Comparison of ENCODE assay signal across 12 cellular contexts in genomic region chr14:39762576-39763401, GRCh38.
A peak's percentile ranks its signal among the peaks of the same experiment; 100 is the strongest.
DNase-seq lines count a peak whose midpoint lies in the region; ATAC-seq and TF ChIP-seq lines count a peak whose summit lies in the region.
"Had no signal": no experiment of that assay in that cellular context is flagged by ENCODE, and none has a peak within 500 bp of the region (broad histone marks: within the 10 kb centered on the region; RNA-seq: fewer than 3 reads in every experiment).

No MANE protein-coding gene starts in this region.

- H3K79me2 ChIP-seq in mammary epithelial cell (ENCODE audit: insufficient read depth, low read length), result no peaks in the 10 kb centered on the region

- H3K27ac ChIP-seq in mammary epithelial cell (ENCODE audit: insufficient read depth, low read depth, low read length), result no peak overlapping the region
- H3K27ac ChIP-seq: gastroesophageal sphincter, HL-60, thoracic aorta had no signal

- H3K4me3 ChIP-seq in mammary epithelial cell (replicated peaks in 1 of 3; ENCODE audit: insufficient read depth in 1 of 3, low read depth in 2 of 3, low read length in 3 of 3), result no peak overlapping the region
- H3K4me3 ChIP-seq: gastroesophageal sphincter, thoracic aorta had no signal

- POLR2A ChIA-PET in MCF 10A (lab: Yijun Ruan, JAX) (no interaction called here), T-cell (lab: Charles Lee) (no interaction called here), HEK293T (lab: Yijun Ruan, JAX) (no interaction called here)

- H3K4me2 ChIP-seq in mammary epithelial cell (ENCODE audit: insufficient read depth, low read depth, low read length), result no peak overlapping the region

- CTCF ChIA-PET in MCF 10A (lab: Yijun Ruan, JAX) (no interaction called here), mammary epithelial cell (lab: Charles Lee; ENCODE audit: low non-redundant PET) (no interaction called here), T-cell (lab: Charles Lee) (no interaction called here), HEK293T (lab: Yijun Ruan, JAX) (no interaction called here), Calu3 (lab: Charles Lee) (no interaction called here)

- dilution Hi-C loops in mammary epithelial cell (cut with HindIII; ENCODE audit: low sequenced_read_pairs), result no loop called here

- H3K9me3 ChIP-seq in mammary epithelial cell (replicated peaks; ENCODE audit: insufficient read depth, low read length), result peaks cover 14% of the 10 kb centered on the region
- H3K9me3 ChIP-seq: gastroesophageal sphincter, thoracic aorta had no signal

- intact Hi-C loops in MCF 10A (cut with micrococcal nuclease), result no loop called here
- intact Hi-C loops in mammary epithelial cell (cut with micrococcal nuclease), result no loop called here
- intact Hi-C loops in Calu3 (cut with micrococcal nuclease; ENCODE audit: unreplicated experiment), result no loop called here

- in situ Hi-C loops in mammary epithelial cell (cut with MboI; ENCODE audit: low sequenced_read_pairs in 2 of 2), result no loop called here

- no peak for TF ChIP-seq CTCF in MCF 10A (IDR thresholded peaks at IDR 0.05; ENCODE audit: unreplicated experiment)
- TF ChIP-seq CTCF in mammary epithelial cell (conservative IDR thresholded peaks at IDR 0.05 in 1 of 2, IDR thresholded peaks at IDR 0.05 in 1 of 2; ENCODE audit: extremely low read depth in 1 of 2, insufficient read depth in 1 of 2, low read depth in 1 of 2, low read length in 2 of 2), result no peak
- TF ChIP-seq CTCF in Calu3 (IDR thresholded peaks at IDR 0.05; ENCODE audit: unreplicated experiment), result no peak

- H3K4me1 Mint-ChIP-seq in MCF 10A (ENCODE audit: insufficient read depth, unreplicated experiment) (peaks cover 6% of the 10 kb centered on the region), T-cell (peaks cover 13 to 15% (median 14%) of the 10 kb centered on the region in 3 donors), Calu3 (ENCODE audit: low read depth, unreplicated experiment) (no peaks in the 10 kb centered on the region)
- H3K4me1 Mint-ChIP-seq in stimulated activated naive B cell treated with anti-CD40 and anti-IgM and Interleukin-4, amounts not matched to agents 10 μg/mL and 1 μg/mL and 100 μg/mL, for 72 hours, result peaks cover 14 to 15% of the 10 kb centered on the region in 2 donors

- no peaks in the 10 kb centered on the region for H3K4me1 ChIP-seq in mammary epithelial cell (ENCODE audit: insufficient read depth, low read length)
- H3K4me1 ChIP-seq: gastroesophageal sphincter had no signal

- WGBS in mammary epithelial cell (ENCODE audit: low coverage, missing lambda C conversion rate), result 48% methylated on average over 15 of the region's 16 CpGs

- no peak overlapping the region for H3K9ac ChIP-seq in mammary epithelial cell (ENCODE audit: insufficient read depth, low read length)

- H3K36me3 Mint-ChIP-seq in MCF 10A (ENCODE audit: insufficient read depth, unreplicated experiment) (no peaks in the 10 kb centered on the region), T-cell (no peaks in the 10 kb centered on the region), Calu3 (ENCODE audit: insufficient read depth, unreplicated experiment) (no peaks in the 10 kb centered on the region)
- H3K36me3 Mint-ChIP-seq in stimulated activated naive B cell treated with anti-CD40 and anti-IgM and Interleukin-4, amounts not matched to agents 10 μg/mL and 1 μg/mL and 100 μg/mL, for 72 hours, result no peaks in the 10 kb centered on the region

- peak; percentile 43 for DNase-seq in MCF 10A (ENCODE audit: unreplicated experiment)
- no peak for DNase-seq in mammary epithelial cell
- DNase-seq in T-cell, result peak in 1 of 34 experiments; percentile 1
- peak; percentile 68 for DNase-seq in stimulated activated naive B cell treated with anti-CD40 and anti-IgM and Interleukin-4, amounts not matched to agents 10 μg/mL and 1 μg/mL and 100 μg/mL, for 72 hours
- no peak for DNase-seq in DMS53 (lab: John Stamatoyannopoulos, UW)
- DNase-seq in HEK293T (ENCODE audit: extremely low spot score), result no peak
- no peak for DNase-seq in Calu3
- DNase-seq: SHP77 had no signal

- H2AFZ ChIP-seq in mammary epithelial cell (ENCODE audit: low read depth, low read length), result no peak overlapping the region

- H3K9me3 Mint-ChIP-seq in MCF 10A (ENCODE audit: unreplicated experiment) (no peaks in the 10 kb centered on the region), T-cell (peaks cover 0 to 2% (median 0%) of the 10 kb centered on the region in 3 donors), Calu3 (ENCODE audit: low read depth, unreplicated experiment) (peaks cover 3% of the 10 kb centered on the region)
- H3K9me3 Mint-ChIP-seq in stimulated activated naive B cell treated with anti-CD40 and anti-IgM and Interleukin-4, amounts not matched to agents 10 μg/mL and 1 μg/mL and 100 μg/mL, for 72 hours, result peaks cover 0 to 13% of the 10 kb centered on the region in 2 donors

- no peaks in the 10 kb centered on the region for H3K27me3 ChIP-seq in mammary epithelial cell (ENCODE audit: insufficient read depth, low read length)
- H3K27me3 ChIP-seq: gastroesophageal sphincter had no signal

- H3K4me3 Mint-ChIP-seq in MCF 10A (ENCODE audit: unreplicated experiment) (no peak overlapping the region), T-cell (peak overlapping the region; percentile 46 to 58 (median 49)), Calu3 (ENCODE audit: low read depth, unreplicated experiment) (no peak overlapping the region)
- H3K4me3 Mint-ChIP-seq in stimulated activated naive B cell treated with anti-CD40 and anti-IgM and Interleukin-4, amounts not matched to agents 10 μg/mL and 1 μg/mL and 100 μg/mL, for 72 hours, result peak overlapping the region in 1 of 2 donors; percentile 24

- BruUV-seq in MCF 10A (replicated peaks; lab: Mats Ljungman, UMichigan) (no TSS peak), mammary epithelial cell (replicated peaks; lab: Mats Ljungman, UMichigan) (no TSS peak), Calu3 (replicated peaks; lab: Mats Ljungman, UMichigan) (no TSS peak)

- H3K27ac Mint-ChIP-seq in MCF 10A (ENCODE audit: low read depth, unreplicated experiment) (no peak overlapping the region), T-cell (no peak overlapping the region), Calu3 (ENCODE audit: unreplicated experiment) (no peak overlapping the region)
- H3K27ac Mint-ChIP-seq in stimulated activated naive B cell treated with anti-CD40 and anti-IgM and Interleukin-4, amounts not matched to agents 10 μg/mL and 1 μg/mL and 100 μg/mL, for 72 hours, result peak overlapping the region; percentile 79

- H3K27me3 Mint-ChIP-seq in MCF 10A (ENCODE audit: insufficient read depth, unreplicated experiment), result peaks cover 72% of the 10 kb centered on the region
- H3K27me3 Mint-ChIP-seq in T-cell, result no peaks in the 10 kb centered on the region
- H3K27me3 Mint-ChIP-seq in stimulated activated naive B cell treated with anti-CD40 and anti-IgM and Interleukin-4, amounts not matched to agents 10 μg/mL and 1 μg/mL and 100 μg/mL, for 72 hours, result no peaks in the 10 kb centered on the region
- H3K27me3 Mint-ChIP-seq in Calu3 (ENCODE audit: unreplicated experiment), result no peaks in the 10 kb centered on the region

- no peaks in the 10 kb centered on the region for H3K36me3 ChIP-seq in mammary epithelial cell (ENCODE audit: insufficient read depth, low read length)
- H3K36me3 ChIP-seq: gastroesophageal sphincter, thoracic aorta had no signal

- ATAC-seq in HG03060 (IDR thresholded peaks at IDR 0.05; ENCODE audit: low read depth, unreplicated experiment) (peak; percentile 74), T-cell (replicated peaks in 1 of 4) (peak; percentile 47 to 55 (median 48))
- ATAC-seq in stimulated activated naive B cell treated with anti-CD40 and anti-IgM and Interleukin-4, amounts not matched to agents 10 μg/mL and 1 μg/mL and 100 μg/mL, for 72 hours (replicated peaks), result peak; percentile 90 to 93
- ATAC-seq: gastroesophageal sphincter had no signal

- H4K20me1 ChIP-seq in mammary epithelial cell (ENCODE audit: insufficient read depth, low read length), result no peaks in the 10 kb centered on the region

TF ChIP-seq in HEK293T, 16 proteins besides CTCF, POLR2A, EP300 and RAD21:
- TF ChIP-seq ELF4 (IDR thresholded peaks at IDR 0.05) (no peak), SUZ12 (IDR thresholded peaks at IDR 0.05) (no peak), FOXA1 (IDR thresholded peaks at IDR 0.05) (no peak), L3MBTL2 (conservative IDR thresholded peaks at IDR 0.05) (no peak), BHLHE40 (IDR thresholded peaks at IDR 0.05; ENCODE audit: borderline replicate concordance) (no peak), FOXK2 (IDR thresholded peaks at IDR 0.05) (no peak), HDGF (IDR thresholded peaks at IDR 0.05; ENCODE audit: borderline replicate concordance) (no peak)

Comparison
In these comparisons a context has a peak if more than half of its experiments do, and no peak if none do; other contexts are left out.
1. DNase-seq: peak in MCF 10A (single experiment) and stimulated activated naive B cell treated with anti-CD40 and anti-IgM and Interleukin-4, amounts not matched to agents 10 μg/mL and 1 μg/mL and 100 μg/mL, for 72 hours (single experiment); none in mammary epithelial cell (single experiment), DMS53 (single experiment), HEK293T (single experiment) and Calu3 (single experiment).
2. H3K4me3 Mint-ChIP-seq: peak in T-cell (3 of 3); none in MCF 10A (single experiment) and Calu3 (single experiment).
3. Peak in every context shown above with its lines, with median percentiles within 50 percentile points of each other: ATAC-seq.